ENCODE assay signal across 19 cellular contexts in genomic region chr13:74978596-74978995, GRCh38.
A peak's percentile ranks its signal among the peaks of the same experiment; 100 is the strongest.
DNase-seq lines count a peak whose midpoint lies in the region; TF ChIP-seq lines count a peak whose summit lies in the region.
"Had no signal": no experiment of that assay in that cellular context is flagged by ENCODE, and none has a peak within 500 bp of the region (broad histone marks: within the 10 kb centered on the region; RNA-seq: fewer than 3 reads in every experiment).

No MANE protein-coding gene starts in this region.

- no peaks in the 10 kb centered on the region for H3K36me3 ChIP-seq in OCI-LY3 (replicated peaks; ENCODE audit: low read depth, low read length)
- H3K36me3 ChIP-seq: esophagus muscularis mucosa, gastrocnemius medialis, MG63, transverse colon had no signal

- H3K4me3 ChIP-seq in OCI-LY3 (ENCODE audit: low read length): peak overlapping the region; percentile 34
- H3K4me3 ChIP-seq: esophagus muscularis mucosa, gastrocnemius medialis, MG63, transverse colon had no signal

- peak overlapping the region; percentile 45 for H3K4me2 ChIP-seq in OCI-LY3 (ENCODE audit: low read length)

- H3K4me1 ChIP-seq in OCI-LY3 (ENCODE audit: low read length): 0 out of 2 replicates have a peak, but pooled peaks cover 7% of the 10 kb centered on the region
- H3K4me1 ChIP-seq: esophagus muscularis mucosa, gastrocnemius medialis, transverse colon had no signal

- no peaks in the 10 kb centered on the region for H4K20me1 ChIP-seq in OCI-LY3 (ENCODE audit: insufficient read depth, low read length)

- no peak overlapping the region for H3K27ac ChIP-seq in OCI-LY3 (ENCODE audit: low read length)
- H3K27ac ChIP-seq: esophagus muscularis mucosa, gastrocnemius medialis, transverse colon had no signal

- H2AFZ ChIP-seq in OCI-LY3 (ENCODE audit: low read depth, low read length): peak overlapping the region; percentile 36; the same call in 1 of the 2 replicates

- no peaks in the 10 kb centered on the region for H3K27me3 ChIP-seq in OCI-LY3 (ENCODE audit: low read depth, low read length)
- H3K27me3 ChIP-seq: esophagus muscularis mucosa, gastrocnemius medialis, MG63, transverse colon had no signal

- no peak overlapping the region for H3K9ac ChIP-seq in OCI-LY3 (ENCODE audit: low read length)

- TF ChIP-seq EP300 in Ishikawa (IDR thresholded peaks at IDR 0.05; ENCODE audit: borderline replicate concordance): no peak

- TF ChIP-seq RAD21 in Ishikawa (IDR thresholded peaks at IDR 0.05; ENCODE audit: low read depth): no peak

- TF ChIP-seq CTCF in OCI-LY3 (IDR thresholded peaks at IDR 0.05; ENCODE audit: low read depth, low read length): no peak

- no peaks in the 10 kb centered on the region for H3K9me3 ChIP-seq in OCI-LY3 (ENCODE audit: insufficient read depth, low read length)
- H3K9me3 ChIP-seq: esophagus muscularis mucosa, gastrocnemius medialis, MG63, transverse colon had no signal

- peak; percentile 81 for DNase-seq in glomerular visceral epithelial cell (ENCODE audit: extremely low spot score)
- DNase-seq in nucleus accumbens (lab: John Stamatoyannopoulos, UW): peak in 33 of 56 donors; percentile 1 to 78 (median 35)
- no peak for DNase-seq in activated CD4-positive, CD25-positive, alpha-beta regulatory T cell (lab: John Stamatoyannopoulos, UW)
- no peak for DNase-seq in SKM-1 (lab: John Stamatoyannopoulos, UW; ENCODE audit: unreplicated experiment)
- DNase-seq in stimulated activated CD4-positive, alpha-beta T cell treated with anti-CD3 and anti-CD28 coated beads, Interleukin-2, amount 100 ng/mL, for 48 hours: no peak
- DNase-seq: activated CD4-positive, alpha-beta T cell treated with anti-CD3 and anti-CD28 coated beads for 48 hours; AML-193; COR-L47; effector CD8-positive, alpha-beta T cell; gastrocnemius medialis; left colon; MG63; NCI-H187; small intestine; stimulated activated naive CD8-positive, alpha-beta T cell treated with anti-CD3 and anti-CD28 coated beads, Interleukin-15, Interleukin-2, amounts not matched to agents 100 U/mL and 50 U/mL, for 24 hours; transverse colon had no signal

- H3K79me2 ChIP-seq in OCI-LY3 (ENCODE audit: low read length): no peaks in the 10 kb centered on the region

TF ChIP-seq in Ishikawa, 13 proteins besides CTCF, POLR2A, EP300 and RAD21:
- TF ChIP-seq CEBPB (IDR thresholded peaks at IDR 0.05) (0 out of 2 replicates have a peak, but pooled peaks have one; percentile 33), NFIC (IDR thresholded peaks at IDR 0.05) (no peak), TEAD4 (IDR thresholded peaks at IDR 0.05) (no peak)

Comparison
In these comparisons a context has a peak if more than half of its experiments do, and no peak if none do; other contexts are left out.
1. DNase-seq: peak in glomerular visceral epithelial cell (single experiment) and nucleus accumbens (33 of 56); none in activated CD4-positive, CD25-positive, alpha-beta regulatory T cell (0 of 4), SKM-1 (single experiment) and stimulated activated CD4-positive, alpha-beta T cell treated with anti-CD3 and anti-CD28 coated beads, Interleukin-2, amount 100 ng/mL, for 48 hours (0 of 2).